In the genomic region with DNA sequence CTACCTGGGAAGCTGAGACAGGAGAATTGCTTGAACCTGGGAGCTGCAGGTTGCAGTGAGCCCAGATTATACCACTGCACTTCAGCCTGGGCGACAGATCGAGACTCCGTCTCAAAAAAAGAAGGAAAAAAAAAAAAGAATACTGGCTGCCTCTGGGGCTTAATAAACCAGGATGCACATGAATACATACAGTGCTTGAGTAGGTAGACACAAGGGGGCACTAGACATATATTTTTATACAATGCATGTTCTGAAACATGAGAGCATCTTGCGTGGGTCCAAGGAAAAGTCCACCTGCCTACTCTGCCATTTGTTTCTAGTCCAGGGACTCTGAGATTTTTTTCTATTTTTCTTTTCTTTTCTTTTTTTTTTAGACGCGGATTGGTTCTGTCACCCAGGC, we compare ENCODE assay signal across 9 cellular contexts. TPM values are rescaled to one million over a fixed set of nuclear protein-coding genes. Genes with fewer than 3 reads are reported as not detected.
A peak's percentile ranks its signal among the peaks of the same experiment; 100 is the strongest.
DNase-seq lines count a peak whose midpoint lies in the region; ATAC-seq and TF ChIP-seq lines count a peak whose summit lies in the region.
"Had no signal": no experiment of that assay in that cellular context is flagged by ENCODE, and none has a peak within 500 bp of the region (broad histone marks: within the 10 kb centered on the region; RNA-seq: fewer than 3 reads in every experiment).

No MANE protein-coding gene starts in this region.

- H3K27ac ChIP-seq in KMS-11: no peak overlapping the region
- H3K27ac ChIP-seq in SU-DHL-6 (ENCODE audit: low read depth, low read length): no peak overlapping the region
- no peak overlapping the region for H3K27ac ChIP-seq in thyroid gland
- H3K27ac ChIP-seq: neutrophil had no signal

- WGBS in thyroid gland, 2 donors: 47 to 59% methylated on average over 6 of the region's 6 CpGs

- intact Hi-C loops in head of caudate nucleus (cut with DNase I) (no loop called here), thyroid gland (cut with DNase I) (loop anchor here (10.0 kb wide), 1 partner anchor 67 kb away; the partner anchor contains the start of gene CDC37)

- H2AFZ ChIP-seq in KMS-11 (ENCODE audit: low read depth) (no peak overlapping the region), SU-DHL-6 (ENCODE audit: low read depth, low read length, severe bottlenecking) (no peak overlapping the region)

- H3K36me3 ChIP-seq in KMS-11 (ENCODE audit: insufficient read depth) (no peaks in the 10 kb centered on the region), SU-DHL-6 (ENCODE audit: low read length) (no peaks in the 10 kb centered on the region), thyroid gland (peaks cover 4 to 5% of the 10 kb centered on the region in 2 donors)
- H3K36me3 ChIP-seq: neutrophil had no signal

- H3K79me2 ChIP-seq in KMS-11 (ENCODE audit: insufficient read depth, low read depth) (no peaks in the 10 kb centered on the region), SU-DHL-6 (ENCODE audit: insufficient read depth, low read length) (no peaks in the 10 kb centered on the region)

- H3F3A ChIP-seq in SU-DHL-6 (ENCODE audit: insufficient read depth): 0 out of 2 replicates have a peak, but pooled peaks cover 8% of the 10 kb centered on the region

- ATAC-seq in left lobe of liver (peak; percentile 42), GM21723 (IDR thresholded peaks at IDR 0.05; ENCODE audit: unreplicated experiment) (no peak)

- H3K9ac ChIP-seq in KMS-11 (no peak overlapping the region), SU-DHL-6 (ENCODE audit: low read length) (no peak overlapping the region)

- no peaks in the 10 kb centered on the region for H3K9me3 ChIP-seq in SU-DHL-6 (ENCODE audit: insufficient read depth, low read length)
- no peaks in the 10 kb centered on the region for H3K9me3 ChIP-seq in thyroid gland
- H3K9me3 ChIP-seq: neutrophil had no signal

- no peaks in the 10 kb centered on the region for H4K20me1 ChIP-seq in KMS-11 (ENCODE audit: insufficient read depth)
- no peaks in the 10 kb centered on the region for H4K20me1 ChIP-seq in SU-DHL-6 (ENCODE audit: low read depth, low read length)

- DNase-seq in EL: peak; percentile 46
- no peak for DNase-seq in left lobe of liver (ENCODE audit: low spot score)
- DNase-seq in head of caudate nucleus: no peak
- DNase-seq in thyroid gland: no peak
- DNase-seq: T-cell had no signal

- peak; percentile 70 for TF ChIP-seq CTCF in KMS-11 (conservative IDR thresholded peaks at IDR 0.05; ENCODE audit: low read depth, low read length)
- peak; percentile 26 for TF ChIP-seq CTCF in SU-DHL-6 (IDR thresholded peaks at IDR 0.05; ENCODE audit: insufficient read depth, low read length, poor library complexity, severe bottlenecking)
- TF ChIP-seq CTCF in thyroid gland (IDR thresholded peaks at IDR 0.05): peak in 1 of 6 experiments; percentile 15

- H3K4me1 ChIP-seq in KMS-11 (ENCODE audit: low read depth, poor library complexity, severe bottlenecking): no peaks in the 10 kb centered on the region
- H3K4me1 ChIP-seq in thyroid gland: no peaks in the 10 kb centered on the region

- H3K9me2 ChIP-seq in SU-DHL-6 (replicated peaks; ENCODE audit: insufficient read depth, low read length): no peaks in the 10 kb centered on the region

- no peak overlapping the region for H3K4me3 ChIP-seq in KMS-11 (IDR thresholded peaks at IDR 0.05; ENCODE audit: insufficient read depth, low read depth, low read length)
- H3K4me3 ChIP-seq in SU-DHL-6 (ENCODE audit: insufficient read depth, low read length, poor library complexity, severe bottlenecking): no peak overlapping the region
- no peak overlapping the region for H3K4me3 ChIP-seq in thyroid gland (replicated peaks in 1 of 3)

- no peaks in the 10 kb centered on the region for H3K27me3 ChIP-seq in KMS-11 (ENCODE audit: insufficient read depth, low read depth)
- no peaks in the 10 kb centered on the region for H3K27me3 ChIP-seq in SU-DHL-6 (ENCODE audit: low read length)
- no peaks in the 10 kb centered on the region for H3K27me3 ChIP-seq in thyroid gland
- H3K27me3 ChIP-seq: neutrophil had no signal

- no peak for TF ChIP-seq POLR2A in thyroid gland (IDR thresholded peaks at IDR 0.05)

- no peak overlapping the region for H3K4me2 ChIP-seq in KMS-11
- no peak overlapping the region for H3K4me2 ChIP-seq in SU-DHL-6 (ENCODE audit: low read depth, low read length, poor library complexity, severe bottlenecking)

RNA-seq across cellular contexts. Expression of gene KEAP1, which starts 31.2 kb away (rescaled TPM):
- total RNA-seq in left lobe of liver: 59.6 TPM
- 10 to 100 TPM; 95.4 to 99.9 (median 97.8) TPM for total RNA-seq in thyroid gland

RNA-seq across cellular contexts. Expression of gene S1PR5, which starts 45.3 kb away (rescaled TPM):
- total RNA-seq in left lobe of liver: 0.30 TPM
- under 1 TPM in 3 of 4 donors, not detected in 1; 0.22 to 0.59 (median 0.27) TPM for total RNA-seq in thyroid gland

RNA-seq across cellular contexts. Expression of gene PDE4A, which starts 51.6 kb away (rescaled TPM):
- 1.7 TPM for total RNA-seq in left lobe of liver
- total RNA-seq in thyroid gland: 10 to 100 TPM; 16.1 to 21.0 (median 18.4) TPM
